18 cellular contexts compared by ENCODE assay signal in the genomic region with DNA sequence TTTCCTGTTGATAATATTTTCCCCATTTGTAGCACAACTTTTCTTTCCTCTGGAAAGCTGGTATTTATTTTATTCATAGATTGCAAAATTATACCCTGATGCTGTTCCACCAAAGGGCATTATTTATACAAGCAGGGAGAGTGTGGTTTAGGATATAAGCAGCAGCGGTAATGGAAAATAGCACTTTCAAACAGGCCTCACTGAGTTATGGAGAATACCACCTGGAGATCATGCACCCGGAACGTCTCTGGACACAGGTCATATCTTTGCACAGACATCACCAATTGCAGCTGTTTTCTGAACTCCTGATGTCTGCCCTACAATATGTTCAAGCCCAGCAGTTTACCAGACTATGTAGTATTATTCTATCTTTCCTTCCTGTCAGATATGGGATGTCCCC. TPM values are rescaled to one million over a fixed set of nuclear protein-coding genes. Genes with fewer than 3 reads are reported as not detected.
DNase-seq lines count a peak whose midpoint lies in the region; ATAC-seq and TF ChIP-seq lines count a peak whose summit lies in the region.
"Had no signal": no experiment of that assay in that cellular context is flagged by ENCODE, and none has a peak within 500 bp of the region (broad histone marks: within the 10 kb centered on the region; RNA-seq: fewer than 3 reads in every experiment).

No MANE protein-coding gene starts in this region.

- in situ Hi-C loops in brain microvascular endothelial cell (cut with HindIII; ENCODE audit: low pct_ligation_motif_present, low sequenced_read_pairs) = no loop called here

- H2BK5ac ChIP-seq in mesenchymal stem cell (ENCODE audit: low read depth, low read length, poor library complexity, severe bottlenecking) = no peak overlapping the region

- BruUV-seq in PC-3 (replicated peaks; lab: Mats Ljungman, UMichigan) (no TSS peak), PC-9 (replicated peaks; lab: Mats Ljungman, UMichigan) (no TSS peak)

- no peak overlapping the region for H3K14ac ChIP-seq in mesenchymal stem cell (ENCODE audit: low read length in 2 of 2)

- no peaks in the 10 kb centered on the region for H3K36me3 ChIP-seq in HEK293 (ENCODE audit: control insufficient read depth in 2 of 2, insufficient read depth in 1 of 2, low read length in 2 of 2)
- peaks cover 10% of the 10 kb centered on the region for H3K36me3 ChIP-seq in brain microvascular endothelial cell (replicated peaks)
- no peaks in the 10 kb centered on the region for H3K36me3 ChIP-seq in mesenchymal stem cell (ENCODE audit: control insufficient read depth in 1 of 2, insufficient read depth in 2 of 2, low read depth in 1 of 2, low read length in 2 of 2)
- no peaks in the 10 kb centered on the region for H3K36me3 ChIP-seq in spleen
- H3K36me3 ChIP-seq in PC-3 (ENCODE audit: low read depth, low read length) = no peaks in the 10 kb centered on the region
- H3K36me3 ChIP-seq in PC-9 (ENCODE audit: low read depth) = no peaks in the 10 kb centered on the region
- peaks cover 0 to 4% (median 0%) of the 10 kb centered on the region in 3 experiments for H3K36me3 ChIP-seq in naive thymus-derived CD4-positive, alpha-beta T cell (ENCODE audit: control insufficient read depth in 2 of 3, insufficient read depth in 3 of 3, low read length in 3 of 3)
- H3K36me3 ChIP-seq: SJCRH30 had no signal

- POLR2A ChIA-PET in HEK293 (lab: Yijun Ruan, JAX) (no interaction called here), PC-3 (lab: Charles Lee; ENCODE audit: unreplicated experiment) (no interaction called here), PC-9 (lab: Charles Lee; ENCODE audit: unreplicated experiment) (no interaction called here)
- POLR2A ChIA-PET in naive thymus-derived CD4-positive, alpha-beta T cell (lab: Charles Lee) = no interaction called here

- H3K23ac ChIP-seq in mesenchymal stem cell (ENCODE audit: low read length in 2 of 2) = no peak overlapping the region

- ATAC-seq in PC-3 = no peak
- ATAC-seq in naive thymus-derived CD4-positive, alpha-beta T cell = no peak
- ATAC-seq: activated CD4-positive, alpha-beta T cell treated with anti-CD3 and anti-CD28 coated beads for 36 hours had no signal

- H3K36me3 Mint-ChIP-seq in naive thymus-derived CD4-positive, alpha-beta T cell = peaks cover 0 to 35% (median 4%) of the 10 kb centered on the region in 5 donors
- H3K36me3 Mint-ChIP-seq: brain, naive B cell had no signal

- H3K9me3 Mint-ChIP-seq in naive thymus-derived CD4-positive, alpha-beta T cell = no peaks in the 10 kb centered on the region
- H3K9me3 Mint-ChIP-seq: brain had no signal

- no peaks in the 10 kb centered on the region for H3K9me2 ChIP-seq in PC-3 (replicated peaks; ENCODE audit: low read length)
- H3K9me2 ChIP-seq in PC-9 (ENCODE audit: insufficient read depth) = no peaks in the 10 kb centered on the region

- H2BK120ac ChIP-seq in mesenchymal stem cell (ENCODE audit: low read depth, low read length) = no peak overlapping the region

- H4K20me1 ChIP-seq in PC-3 (ENCODE audit: low read length) = no peaks in the 10 kb centered on the region
- H4K20me1 ChIP-seq in PC-9 (ENCODE audit: insufficient read depth) = no peaks in the 10 kb centered on the region

- CTCF ChIA-PET in HEK293 (lab: Yijun Ruan, JAX) = interaction anchor here (1.0 kb wide), 1 partner anchor 10 kb away, joined by 4 read pairs; no protein-coding TSS in a partner anchor
- CTCF ChIA-PET in PC-3 (lab: Charles Lee) = no interaction called here
- CTCF ChIA-PET in PC-9 (lab: Charles Lee) = no interaction called here
- CTCF ChIA-PET in naive thymus-derived CD4-positive, alpha-beta T cell (lab: Charles Lee) = no interaction called here

- peaks cover 0 to 20% (median 11%) of the 10 kb centered on the region in 7 donors for H3K4me1 Mint-ChIP-seq in naive thymus-derived CD4-positive, alpha-beta T cell
- H3K4me1 Mint-ChIP-seq: activated CD4-positive, alpha-beta T cell treated with anti-CD3 and anti-CD28 coated beads for 36 hours; brain had no signal

- H2AFZ ChIP-seq in mesenchymal stem cell (ENCODE audit: low read depth, low read length) = no peak overlapping the region
- H2AFZ ChIP-seq in PC-3 (ENCODE audit: low read length) = no peak overlapping the region
- no peak overlapping the region for H2AFZ ChIP-seq in PC-9

- no peak overlapping the region for H2BK12ac ChIP-seq in mesenchymal stem cell (ENCODE audit: low read length in 2 of 2)

- H3K4me2 ChIP-seq in mesenchymal stem cell (ENCODE audit: low read length, poor library complexity, severe bottlenecking) (no peak overlapping the region), PC-3 (ENCODE audit: low read length) (no peak overlapping the region), PC-9 (no peak overlapping the region)

- H3K27me3 ChIP-seq in brain microvascular endothelial cell (replicated peaks) (no peaks in the 10 kb centered on the region), mesenchymal stem cell (ENCODE audit: control insufficient read depth in 1 of 2, insufficient read depth in 1 of 2, low read length in 2 of 2) (no peaks in the 10 kb centered on the region), spleen (replicated peaks in 1 of 7) (no peaks in the 10 kb centered on the region), PC-3 (ENCODE audit: low read length) (no peaks in the 10 kb centered on the region), PC-9 (ENCODE audit: insufficient read depth, low read depth) (no peaks in the 10 kb centered on the region)
- no peaks in the 10 kb centered on the region for H3K27me3 ChIP-seq in naive thymus-derived CD4-positive, alpha-beta T cell (ENCODE audit: control insufficient read depth in 2 of 2, insufficient read depth in 2 of 2, low read length in 2 of 2)
- H3K27me3 ChIP-seq: SJCRH30 had no signal

- WGBS in mesenchymal stem cell = 50% methylated on average over 3 of the region's 3 CpGs
- whole genome bisulfite sequencing in spleen, 5 donors = 70 to 98% (median 86%) methylated on average over 3 of the region's 3 CpGs

- no peak overlapping the region for H3K4me3 ChIP-seq in HEK293 (ENCODE audit: low read depth, low read length)
- H3K4me3 ChIP-seq in brain microvascular endothelial cell (ENCODE audit: low read depth, low read length) = no peak overlapping the region
- no peak overlapping the region for H3K4me3 ChIP-seq in mesenchymal stem cell (ENCODE audit: insufficient read depth in 1 of 2, low read depth in 1 of 2, low read length in 2 of 2)
- no peak overlapping the region for H3K4me3 ChIP-seq in spleen
- no peak overlapping the region for H3K4me3 ChIP-seq in PC-3 (ENCODE audit: low read length)
- H3K4me3 ChIP-seq in PC-9 = no peak overlapping the region
- H3K4me3 ChIP-seq in naive thymus-derived CD4-positive, alpha-beta T cell (ENCODE audit: low read length) = no peak overlapping the region
- H3K4me3 ChIP-seq: SJCRH30 had no signal

- no peak overlapping the region for H3K4ac ChIP-seq in mesenchymal stem cell (ENCODE audit: low read depth in 1 of 2, low read length in 2 of 2)

- no peak overlapping the region for H3K4me3 Mint-ChIP-seq in naive thymus-derived CD4-positive, alpha-beta T cell
- H3K4me3 Mint-ChIP-seq: activated CD4-positive, alpha-beta T cell treated with anti-CD3 and anti-CD28 coated beads for 36 hours; naive B cell had no signal

- TF ChIP-seq POLR2A in spleen (IDR thresholded peaks at IDR 0.05) = no peak

- H3K18ac ChIP-seq in mesenchymal stem cell (ENCODE audit: low read depth in 1 of 2, low read length in 2 of 2) = peak overlapping the region; percentile 19 to 22

- TF ChIP-seq CTCF in HEK293 (tag by site-specific recombination; IDR thresholded peaks at IDR 0.05) = no peak
- no peak for TF ChIP-seq CTCF in brain microvascular endothelial cell (IDR thresholded peaks at IDR 0.05; ENCODE audit: low read depth, low read length, missing control alignments)
- TF ChIP-seq CTCF in spleen (IDR thresholded peaks at IDR 0.05 in 8 of 11, conservative IDR thresholded peaks at IDR 0.05 in 3 of 11) = no peak
- no peak for TF ChIP-seq CTCF in PC-3 (conservative IDR thresholded peaks at IDR 0.05; ENCODE audit: low read depth, low read length)
- no peak for TF ChIP-seq CTCF in PC-9 (conservative IDR thresholded peaks at IDR 0.05)

- H2AK5ac ChIP-seq in mesenchymal stem cell (ENCODE audit: low read length, severe bottlenecking) = no peak overlapping the region

- DNase-seq in brain microvascular endothelial cell (no peak), mesenchymal stem cell (peak; percentile 75), spleen (no peak), PC-3 (no peak), PC-9 (no peak)
- DNase-seq in stimulated activated CD4-positive, alpha-beta T cell treated with anti-CD3 and anti-CD28 coated beads, Interleukin-1b, Interleukin-23, amount 100 ng/mL, for 48 hours = no peak
- DNase-seq in naive thymus-derived CD4-positive, alpha-beta T cell = no peak
- DNase-seq: activated CD4-positive, alpha-beta T cell treated with anti-CD3 and anti-CD28 coated beads for 36 hours; activated CD8-positive, alpha-beta memory T cell treated with anti-CD3 and anti-CD28 coated beads, Interleukin-2, amount 50 U/mL, for 4 hours; activated naive CD4-positive, alpha-beta T cell treated with Interleukin-2 at 50 U/mL for 16 hours; AML-193; Kasumi-1; naive B cell; NCI-H446; SJCRH30; substantia nigra had no signal

- peaks cover 0 to 5% (median 0%) of the 10 kb centered on the region in 5 donors for H3K27me3 Mint-ChIP-seq in naive thymus-derived CD4-positive, alpha-beta T cell
- H3K27me3 Mint-ChIP-seq: activated CD4-positive, alpha-beta T cell treated with anti-CD3 and anti-CD28 coated beads for 36 hours had no signal

- no peak overlapping the region for H3K9ac ChIP-seq in mesenchymal stem cell (ENCODE audit: low read length)
- no peak overlapping the region for H3K9ac ChIP-seq in PC-3 (ENCODE audit: low read length)

- H3K4me1 ChIP-seq in HEK293 (ENCODE audit: control insufficient read depth, insufficient read depth, low read length) = 0 out of 2 replicates have a peak, but pooled peaks cover 3% of the 10 kb centered on the region
- H3K4me1 ChIP-seq in mesenchymal stem cell (ENCODE audit: control insufficient read depth, insufficient read depth, low read depth, low read length) = peaks cover 1% of the 10 kb centered on the region
- H3K4me1 ChIP-seq in spleen = peaks cover 0 to 26% (median 4%) of the 10 kb centered on the region in 6 donors
- H3K4me1 ChIP-seq in PC-3 (ENCODE audit: insufficient read depth, low read length) = peaks cover 29% of the 10 kb centered on the region
- peaks cover 33% of the 10 kb centered on the region for H3K4me1 ChIP-seq in PC-9 (replicated peaks; ENCODE audit: insufficient read depth)
- H3K4me1 ChIP-seq in naive thymus-derived CD4-positive, alpha-beta T cell (ENCODE audit: control insufficient read depth in 2 of 2, insufficient read depth in 2 of 2, low read length in 2 of 2) = no peaks in the 10 kb centered on the region

- no peak overlapping the region for H2BK15ac ChIP-seq in mesenchymal stem cell (ENCODE audit: low read depth, poor library complexity, severe bottlenecking)

- no peak overlapping the region for H4K8ac ChIP-seq in mesenchymal stem cell (ENCODE audit: low read length)

- no peak overlapping the region for H4K91ac ChIP-seq in mesenchymal stem cell (ENCODE audit: low read length)

- H3K79me1 ChIP-seq in mesenchymal stem cell (replicated peaks; ENCODE audit: low read length, poor library complexity, severe bottlenecking) = no peaks in the 10 kb centered on the region

- intact Hi-C loops in spleen (cut with DNase I; ENCODE audit: low total_unique reads) = no loop called here
- intact Hi-C loops in PC-3 (cut with micrococcal nuclease) = loop anchor here (5.0 to 10.0 kb wide), 3 partner anchors 97 to 165 kb away; a partner anchor contains a TSS
- intact Hi-C loops in PC-9 (cut with micrococcal nuclease; ENCODE audit: unreplicated experiment) = loop anchor here (5.0 kb wide), 1 partner anchor 145 kb away; no protein-coding TSS in a partner anchor
- intact Hi-C loops in naive thymus-derived CD4-positive, alpha-beta T cell (cut with micrococcal nuclease) = no loop called here

- no peak overlapping the region for H3K27ac ChIP-seq in HEK293 (ENCODE audit: extremely low read depth, low read depth, low read length)
- H3K27ac ChIP-seq in brain microvascular endothelial cell = peak overlapping the region; percentile 90
- H3K27ac ChIP-seq in mesenchymal stem cell (ENCODE audit: low read length, poor library complexity, severe bottlenecking) = peak overlapping the region; percentile 95
- H3K27ac ChIP-seq in spleen = peak overlapping the region in 6 of 8 donors; percentile 3 to 74 (median 38)
- no peak overlapping the region for H3K27ac ChIP-seq in PC-3 (ENCODE audit: low read length)
- H3K27ac ChIP-seq in PC-9 = no peak overlapping the region
- no peak overlapping the region for H3K27ac ChIP-seq in naive thymus-derived CD4-positive, alpha-beta T cell (ENCODE audit: low read depth, low read length)
- H3K27ac ChIP-seq: SJCRH30 had no signal

- no peak overlapping the region for H3K27ac Mint-ChIP-seq in naive thymus-derived CD4-positive, alpha-beta T cell
- H3K27ac Mint-ChIP-seq: activated CD4-positive, alpha-beta T cell treated with anti-CD3 and anti-CD28 coated beads for 36 hours had no signal

- H3K9me3 ChIP-seq in HEK293 (ENCODE audit: control insufficient read depth, insufficient read depth, low read depth, low read length) = no peaks in the 10 kb centered on the region
- no peaks in the 10 kb centered on the region for H3K9me3 ChIP-seq in mesenchymal stem cell (ENCODE audit: control insufficient read depth, low read length)
- H3K9me3 ChIP-seq in spleen = no peaks in the 10 kb centered on the region
- H3K9me3 ChIP-seq in PC-3 (ENCODE audit: low read length) = no peaks in the 10 kb centered on the region
- no peaks in the 10 kb centered on the region for H3K9me3 ChIP-seq in PC-9 (ENCODE audit: insufficient read depth, low read depth)
- no peaks in the 10 kb centered on the region for H3K9me3 ChIP-seq in naive thymus-derived CD4-positive, alpha-beta T cell (ENCODE audit: control insufficient read depth in 2 of 3, low read length in 3 of 3)
- H3K9me3 ChIP-seq: SJCRH30 had no signal

- no peaks in the 10 kb centered on the region for H3F3A ChIP-seq in PC-3 (ENCODE audit: low read length, unreplicated experiment)
- H3F3A ChIP-seq in PC-9 (ENCODE audit: insufficient read depth, low read depth) = peaks cover 17% of the 10 kb centered on the region; the same call in 1 of the 2 replicates

- H3K79me2 ChIP-seq in PC-3 (ENCODE audit: low read length) (0 out of 2 replicates have a peak, but pooled peaks cover 9% of the 10 kb centered on the region), PC-9 (ENCODE audit: low read depth) (no peaks in the 10 kb centered on the region)

RNA-seq across cellular contexts. Expression of a gene that starts 2.0 kb away (rescaled TPM):
- 820 TPM for polyA plus RNA-seq in mesenchymal stem cell (2013, experiment 1 of 2)
- 785 TPM for polyA plus RNA-seq in mesenchymal stem cell (2013, experiment 2 of 2)
- 100 to 1,000 TPM; 146 to 333 (median 291) TPM for total RNA-seq in spleen
- polyA plus RNA-seq in spleen = 10 to 100 TPM; 42.4 to 85.3 (median 48.3) TPM
- total RNA-seq in PC-3 (2014; rRNA removed) = 22.1 and 42.4 TPM in 2 replicates
- total RNA-seq in PC-9 (2021) = 84.4 and 97.5 TPM in 2 replicates
- 1 to 10 TPM in 1 of 5 experiments, under 1 TPM in 4; 0.27 to 2.0 (median 0.39) TPM for total RNA-seq in naive thymus-derived CD4-positive, alpha-beta T cell
- under 1 TPM in 1 of 2 donors, not detected in 1; 0.32 TPM for polyA plus RNA-seq in naive thymus-derived CD4-positive, alpha-beta T cell

Comparison
In these comparisons a context has a peak if more than half of its experiments do, and no peak if none do; other contexts are left out.
1. H3K27ac ChIP-seq: peak in brain microvascular endothelial cell (single experiment), mesenchymal stem cell (single experiment) and spleen (6 of 8); none in HEK293 (single experiment), PC-3 (single experiment), PC-9 (single experiment) and naive thymus-derived CD4-positive, alpha-beta T cell (single experiment).
2. intact Hi-C loops: an anchor here in PC-3 (5.0 to 10.0 kb wide) and PC-9 (5.0 kb wide); none called in spleen and naive thymus-derived CD4-positive, alpha-beta T cell.